Comparison of ENCODE assay signal across 8 cellular contexts in genomic region chr12:117212563-117213190, GRCh38. TPM values are rescaled to one million over a fixed set of nuclear protein-coding genes. Genes with fewer than 3 reads are reported as not detected.
DNase-seq lines count a peak whose midpoint lies in the region; ATAC-seq, FAIRE-seq and TF ChIP-seq lines count a peak whose summit lies in the region.

No MANE protein-coding gene starts in this region.

- H3K4me3 ChIP-seq in AG09309 (ENCODE audit: control insufficient read depth, low read depth, low read length), result no peak overlapping the region
- H3K4me3 ChIP-seq in bronchial epithelial cell (ENCODE audit: low read depth, low read length), result no peak overlapping the region

- FAIRE-seq in bronchial epithelial cell (lab: Jason Lieb, UNC), result peak; percentile 70

- H3K4me3 Mint-ChIP-seq in WTC11, result no peak overlapping the region

- no peaks in the 10 kb centered on the region for H3K9me3 Mint-ChIP-seq in WTC11

- H3K27ac Mint-ChIP-seq in WTC11, result 0 out of 2 replicates have a peak overlapping the region, but pooled peaks have one; percentile 11

- ATAC-seq in GM19455 (IDR thresholded peaks at IDR 0.05; ENCODE audit: unreplicated experiment), result peak; percentile 59
- ATAC-seq in WTC11, result peak; percentile 84
- ATAC-seq in HG02798 (IDR thresholded peaks at IDR 0.05; ENCODE audit: poor library complexity, unreplicated experiment), result no peak

- DNase-seq in AG09309 (ENCODE audit: low read depth) (peak; percentile 46), NCI-H2196 treated with DMSO at 0.1 percent for 48 hours (lab: John Stamatoyannopoulos, UW; ENCODE audit: unreplicated experiment) (peak; percentile 42), WTC11 (ENCODE audit: low spot score) (peak; percentile 80), bronchial epithelial cell (ENCODE audit: low read depth) (peak; percentile 61), islet precursor cell (peak; percentile 86)
- DNase-seq in stimulated activated CD4-positive, alpha-beta T cell treated with anti-CD3 and anti-CD28 coated beads, Interleukin-2, amount 100 ng/mL, for 24 hours, result peak; percentile 70 to 74

- no peaks in the 10 kb centered on the region; the same call in 1 of the 2 replicates for H3K27me3 Mint-ChIP-seq in WTC11 (ENCODE audit: low read depth)

- CTCF ChIA-PET in WTC11 (lab: Charles Lee), result interaction anchor here (0.6 to 3.1 kb wide), 17 partner anchors 15 to 644 kb away, joined by 3 to 22 read pairs (median 6); partner anchors contain the start of gene NOS1

- peaks cover 13% of the 10 kb centered on the region for H3K4me1 Mint-ChIP-seq in WTC11

- H3K36me3 ChIP-seq in bronchial epithelial cell (ENCODE audit: control insufficient read depth, insufficient read depth, low read length), result no peaks in the 10 kb centered on the region

- POLR2A ChIA-PET in WTC11 (lab: Charles Lee), result no interaction called here

- peak; percentile 92 for TF ChIP-seq CTCF in AG09309 (IDR thresholded peaks at IDR 0.05; ENCODE audit: control insufficient read depth, insufficient read depth, low read depth, low read length, missing control alignments)
- TF ChIP-seq CTCF in WTC11 (IDR thresholded peaks at IDR 0.05), result peak; percentile 70
- peak; percentile 83 for TF ChIP-seq CTCF in bronchial epithelial cell (IDR thresholded peaks at IDR 0.05; ENCODE audit: insufficient read depth, low read length, severe bottlenecking)

- no peaks in the 10 kb centered on the region for H3K36me3 Mint-ChIP-seq in WTC11

- no peaks in the 10 kb centered on the region for H3K27me3 ChIP-seq in bronchial epithelial cell (ENCODE audit: control insufficient read depth, insufficient read depth, low read length)

TF ChIP-seq in WTC11, 78 proteins besides CTCF, POLR2A, EP300 and RAD21:
- no peak for TF ChIP-seq ZNF532 (CRISPR knock-in tag; IDR thresholded peaks at IDR 0.05; ENCODE audit: borderline replicate concordance)
- TF ChIP-seq MLX (CRISPR knock-in tag; IDR thresholded peaks at IDR 0.05), result no peak
TF ChIP-seq in WTC11: peak in this region for 0.

RNA-seq across cellular contexts. Expression of gene FBXO21, which starts 22.4 kb away (rescaled TPM):
- total RNA-seq in WTC11 (2021), result 60.3 to 64.5 TPM (median 63.9 TPM) in 3 replicates
- 52.7 and 117 TPM in 2 replicates for total RNA-seq in bronchial epithelial cell
